Comparison of ENCODE assay signal across 11 cellular contexts in genomic region chr11:10866893-10867331, GRCh38. TPM values are rescaled to one million over a fixed set of nuclear protein-coding genes. Genes with fewer than 3 reads are reported as not detected.
DNase-seq lines count a peak whose midpoint lies in the region; ATAC-seq and TF ChIP-seq lines count a peak whose summit lies in the region.
"Had no signal": no experiment of that assay in that cellular context is flagged by ENCODE, and none has a peak within 500 bp of the region (broad histone marks: within the 10 kb centered on the region; RNA-seq: fewer than 3 reads in every experiment).

No MANE protein-coding gene starts in this region.

- peaks cover 0 to 3% of the 10 kb centered on the region in 2 donors for H3K4me1 ChIP-seq in lung (ENCODE audit: control insufficient read depth in 2 of 2, insufficient read depth in 2 of 2, low read length in 2 of 2)
- H3K4me1 ChIP-seq: Peyer's patch had no signal

- H3K27me3 ChIP-seq in MG63 (no peaks in the 10 kb centered on the region), lung (ENCODE audit: control insufficient read depth, insufficient read depth) (no peaks in the 10 kb centered on the region)
- H3K27me3 ChIP-seq: Peyer's patch had no signal

- H3K27me3 Mint-ChIP-seq in activated CD4-positive, alpha-beta T cell treated with anti-CD3 and anti-CD28 coated beads, Interleukin-2, amount 10 ng/mL, durations not matched to agents 7 days and 5 days = no peaks in the 10 kb centered on the region
- H3K27me3 Mint-ChIP-seq in activated CD4-positive, alpha-beta memory T cell treated with anti-CD3 and anti-CD28 coated beads, Interleukin-2, amount 10 ng/mL, durations not matched to agents 7 days and 5 days = no peaks in the 10 kb centered on the region

- peaks cover 9% of the 10 kb centered on the region for H3K36me3 Mint-ChIP-seq in activated CD4-positive, alpha-beta T cell treated with anti-CD3 and anti-CD28 coated beads, Interleukin-2, amount 10 ng/mL, durations not matched to agents 7 days and 5 days (ENCODE audit: low read depth)
- H3K36me3 Mint-ChIP-seq in activated CD4-positive, alpha-beta memory T cell treated with anti-CD3 and anti-CD28 coated beads, Interleukin-2, amount 10 ng/mL, durations not matched to agents 7 days and 5 days (ENCODE audit: low read depth) = peaks cover 7% of the 10 kb centered on the region

- 87 to 94% methylated on average over 10 of the region's 10 CpGs for WGBS in lung, 2 donors

- no peak overlapping the region for H3K4me3 Mint-ChIP-seq in activated CD4-positive, alpha-beta T cell treated with anti-CD3 and anti-CD28 coated beads, Interleukin-2, amount 10 ng/mL, durations not matched to agents 7 days and 5 days
- no peak overlapping the region for H3K4me3 Mint-ChIP-seq in activated CD4-positive, alpha-beta memory T cell treated with anti-CD3 and anti-CD28 coated beads, Interleukin-2, amount 10 ng/mL, durations not matched to agents 7 days and 5 days

- peak; percentile 28 for DNase-seq in AG08395 (ENCODE audit: low spot score)
- peak; percentile 54 for DNase-seq in MG63
- DNase-seq in coronary artery (ENCODE audit: low spot score) = no peak
- DNase-seq in lung (ENCODE audit: low spot score) = no peak
- DNase-seq in activated CD4-positive, alpha-beta T cell treated with anti-CD3 and anti-CD28 coated beads, Interleukin-2, amount 10 ng/mL, durations not matched to agents 7 days and 5 days = no peak
- DNase-seq in activated CD4-positive, alpha-beta memory T cell treated with anti-CD3 and anti-CD28 coated beads, Interleukin-2, amount 10 ng/mL, durations not matched to agents 7 days and 5 days = no peak
- no peak for DNase-seq in NCI-H526 (lab: John Stamatoyannopoulos, UW)
- DNase-seq: activated CD4-positive, alpha-beta T cell treated with anti-CD3 and anti-CD28 coated beads for 48 hours; hippocampal formation; Peyer's patch had no signal

- H3K27ac ChIP-seq in coronary artery = peak overlapping the region; percentile 54 to 67
- peak overlapping the region in 1 of 2 donors; percentile 30 for H3K27ac ChIP-seq in lung (ENCODE audit: low read depth in 1 of 2, low read length in 1 of 2)
- H3K27ac ChIP-seq: Peyer's patch had no signal

- POLR2A ChIA-PET in activated CD4-positive, alpha-beta T cell treated with anti-CD3 and anti-CD28 coated beads, Interleukin-2, amount 10 ng/mL, durations not matched to agents 7 days and 5 days (lab: Charles Lee) = no interaction called here
- POLR2A ChIA-PET in activated CD4-positive, alpha-beta memory T cell treated with anti-CD3 and anti-CD28 coated beads, Interleukin-2, amount 10 ng/mL, durations not matched to agents 7 days and 5 days (lab: Charles Lee) = no interaction called here

- ATAC-seq in lung (ENCODE audit: insufficient read depth, low FRiP score) = peak; percentile 47
- no peak for ATAC-seq in GM21717 (IDR thresholded peaks at IDR 0.05; ENCODE audit: unreplicated experiment)

- TF ChIP-seq CTCF in coronary artery (IDR thresholded peaks at IDR 0.05) = no peak
- TF ChIP-seq CTCF in lung (IDR thresholded peaks at IDR 0.05; ENCODE audit: control extremely low read depth, extremely low read depth) = no peak

- CTCF ChIA-PET in activated CD4-positive, alpha-beta T cell treated with anti-CD3 and anti-CD28 coated beads, Interleukin-2, amount 10 ng/mL, durations not matched to agents 7 days and 5 days (lab: Charles Lee) = interaction anchor here (1.1 to 1.4 kb wide), 3 partner anchors 9 to 59 kb away, joined by 3 to 4 read pairs (median 3); partner anchors contain the start of genes EIF4G2 and ZBED5
- CTCF ChIA-PET in activated CD4-positive, alpha-beta memory T cell treated with anti-CD3 and anti-CD28 coated beads, Interleukin-2, amount 10 ng/mL, durations not matched to agents 7 days and 5 days (lab: Charles Lee) = no interaction called here

- peaks cover 4% of the 10 kb centered on the region for H3K9me3 Mint-ChIP-seq in activated CD4-positive, alpha-beta T cell treated with anti-CD3 and anti-CD28 coated beads, Interleukin-2, amount 10 ng/mL, durations not matched to agents 7 days and 5 days
- H3K9me3 Mint-ChIP-seq in activated CD4-positive, alpha-beta memory T cell treated with anti-CD3 and anti-CD28 coated beads, Interleukin-2, amount 10 ng/mL, durations not matched to agents 7 days and 5 days = peaks cover 6% of the 10 kb centered on the region

- H3K4me1 Mint-ChIP-seq in activated CD4-positive, alpha-beta T cell treated with anti-CD3 and anti-CD28 coated beads, Interleukin-2, amount 10 ng/mL, durations not matched to agents 7 days and 5 days = peaks cover 25% of the 10 kb centered on the region
- H3K4me1 Mint-ChIP-seq in activated CD4-positive, alpha-beta memory T cell treated with anti-CD3 and anti-CD28 coated beads, Interleukin-2, amount 10 ng/mL, durations not matched to agents 7 days and 5 days = peaks cover 23% of the 10 kb centered on the region

- H3K27ac Mint-ChIP-seq in activated CD4-positive, alpha-beta T cell treated with anti-CD3 and anti-CD28 coated beads, Interleukin-2, amount 10 ng/mL, durations not matched to agents 7 days and 5 days = no peak overlapping the region
- H3K27ac Mint-ChIP-seq in activated CD4-positive, alpha-beta memory T cell treated with anti-CD3 and anti-CD28 coated beads, Interleukin-2, amount 10 ng/mL, durations not matched to agents 7 days and 5 days = no peak overlapping the region

- H3K4me3 ChIP-seq in MG63 (no peak overlapping the region), coronary artery (no peak overlapping the region), lung (no peak overlapping the region)
- H3K4me3 ChIP-seq: Peyer's patch had no signal

- H3K36me3 ChIP-seq in MG63 (no peaks in the 10 kb centered on the region), lung (ENCODE audit: control insufficient read depth in 2 of 2, insufficient read depth in 2 of 2, low read length in 2 of 2) (no peaks in the 10 kb centered on the region)

- H3K9me3 ChIP-seq in MG63 (peaks cover 14% of the 10 kb centered on the region), lung (ENCODE audit: control insufficient read depth in 2 of 2, insufficient read depth in 1 of 2, low read length in 1 of 2) (no peaks in the 10 kb centered on the region)
- H3K9me3 ChIP-seq: Peyer's patch had no signal

RNA-seq across cellular contexts. Expression of gene ZBED5, which starts 9.1 kb away (rescaled TPM):
- total RNA-seq in MG63 (2014; rRNA removed; shearing (Covaris generic); ENCODE audit: low replicate concordance) = 13.9 and 43.3 TPM in 2 replicates
- total RNA-seq in lung = 10 to 100 TPM; 39.0 to 57.9 TPM
- 10 to 100 TPM; 18.0 to 40.8 TPM for polyA plus RNA-seq in lung
- 10 to 100 TPM; 57.1 to 57.5 TPM for total RNA-seq in activated CD4-positive, alpha-beta T cell treated with anti-CD3 and anti-CD28 coated beads, Interleukin-2, amount 10 ng/mL, durations not matched to agents 7 days and 5 days
- 10 to 100 TPM; 44.2 to 45.6 TPM for total RNA-seq in activated CD4-positive, alpha-beta memory T cell treated with anti-CD3 and anti-CD28 coated beads, Interleukin-2, amount 10 ng/mL, durations not matched to agents 7 days and 5 days

RNA-seq across cellular contexts. Expression of gene EIF4G2, which starts 58.2 kb away (rescaled TPM):
- total RNA-seq in MG63 (2014; rRNA removed; shearing (Covaris generic); ENCODE audit: low replicate concordance) = 831 and 1,059 TPM in 2 replicates
- total RNA-seq in lung = 100 to 1,000 TPM; 750 to 932 TPM
- 100 to 1,000 TPM; 189 to 325 TPM for polyA plus RNA-seq in lung
- 100 to 1,000 TPM; 650 to 817 TPM for total RNA-seq in activated CD4-positive, alpha-beta T cell treated with anti-CD3 and anti-CD28 coated beads, Interleukin-2, amount 10 ng/mL, durations not matched to agents 7 days and 5 days
- total RNA-seq in activated CD4-positive, alpha-beta memory T cell treated with anti-CD3 and anti-CD28 coated beads, Interleukin-2, amount 10 ng/mL, durations not matched to agents 7 days and 5 days = 100 to 1,000 TPM; 548 to 594 TPM

Comparison
In these comparisons a context has a peak if more than half of its experiments do, and no peak if none do; other contexts are left out.
1. DNase-seq: peak in AG08395 (single experiment) and MG63 (single experiment); none in coronary artery (single experiment), lung (single experiment), activated CD4-positive, alpha-beta T cell treated with anti-CD3 and anti-CD28 coated beads, Interleukin-2, amount 10 ng/mL, durations not matched to agents 7 days and 5 days (single experiment), activated CD4-positive, alpha-beta memory T cell treated with anti-CD3 and anti-CD28 coated beads, Interleukin-2, amount 10 ng/mL, durations not matched to agents 7 days and 5 days (single experiment) and NCI-H526 (0 of 2).